ENCODE assay signal across 14 cellular contexts in genomic region chr7:1954366-1955004, GRCh38.
"Had no signal": no experiment of that assay in that cellular context is flagged by ENCODE, and none has a peak within 500 bp of the region (broad histone marks: within the 10 kb centered on the region; RNA-seq: fewer than 3 reads in every experiment).

No MANE protein-coding gene starts in this region.

- FAIRE-seq: islet of Langerhans had no signal

- H3K36me3 ChIP-seq: adrenal gland, uterus had no signal

- H3K27ac ChIP-seq: adrenal gland, epithelial cell of prostate, skin epidermis, thyroid gland, uterus had no signal

- H3K9me3 ChIP-seq: adrenal gland, thyroid gland, uterus had no signal

- H3K4me1 ChIP-seq: adrenal gland, thyroid gland, uterus had no signal

- DNase-seq: activated CD4-positive, alpha-beta T cell treated with anti-CD3 and anti-CD28 coated beads for 36 hours; activated naive CD4-positive, alpha-beta T cell treated with anti-CD3 and anti-CD28 coated beads, Interleukin-2, amount 50 U/mL, for 16 hours; adrenal gland; caudate nucleus; cortex of kidney; effector CD8-positive, alpha-beta T cell; mesendoderm; T-cell; T1000; thyroid gland; uterus had no signal

- H3K4me3 ChIP-seq: adrenal gland, skin epidermis, thyroid gland, uterus had no signal

- H3K27me3 ChIP-seq: adrenal gland, thyroid gland, uterus had no signal
